Comparison of ENCODE assay signal across 2 cellular contexts in genomic region chr4:183177001-183177400, GRCh38.
TF ChIP-seq lines count a peak whose summit lies in the region.

No MANE protein-coding gene starts in this region.

TF ChIP-seq in A549, 52 proteins besides CTCF, POLR2A, EP300 and RAD21 (continued from another document):
- no peak for TF ChIP-seq USF2 (IDR thresholded peaks at IDR 0.05)
- TF ChIP-seq PHF8 (IDR thresholded peaks at IDR 0.05; ENCODE audit: borderline replicate concordance, low read depth): no peak
- TF ChIP-seq ESRRA (IDR thresholded peaks at IDR 0.05; ENCODE audit: borderline replicate concordance, low read length): no peak
- no peak for TF ChIP-seq PBX3 (IDR thresholded peaks at IDR 0.05)
- TF ChIP-seq ZFP36 (IDR thresholded peaks at IDR 0.05; ENCODE audit: borderline replicate concordance, partially characterized antibody): no peak

TF ChIP-seq in IMR-90, 13 proteins besides CTCF, POLR2A, EP300 and RAD21 (continued from another document):
- no peak for TF ChIP-seq BHLHE40 (IDR thresholded peaks at IDR 0.05; ENCODE audit: low read depth, low read length)
